Comparison of ENCODE assay signal across 9 cellular contexts in the genomic region with DNA sequence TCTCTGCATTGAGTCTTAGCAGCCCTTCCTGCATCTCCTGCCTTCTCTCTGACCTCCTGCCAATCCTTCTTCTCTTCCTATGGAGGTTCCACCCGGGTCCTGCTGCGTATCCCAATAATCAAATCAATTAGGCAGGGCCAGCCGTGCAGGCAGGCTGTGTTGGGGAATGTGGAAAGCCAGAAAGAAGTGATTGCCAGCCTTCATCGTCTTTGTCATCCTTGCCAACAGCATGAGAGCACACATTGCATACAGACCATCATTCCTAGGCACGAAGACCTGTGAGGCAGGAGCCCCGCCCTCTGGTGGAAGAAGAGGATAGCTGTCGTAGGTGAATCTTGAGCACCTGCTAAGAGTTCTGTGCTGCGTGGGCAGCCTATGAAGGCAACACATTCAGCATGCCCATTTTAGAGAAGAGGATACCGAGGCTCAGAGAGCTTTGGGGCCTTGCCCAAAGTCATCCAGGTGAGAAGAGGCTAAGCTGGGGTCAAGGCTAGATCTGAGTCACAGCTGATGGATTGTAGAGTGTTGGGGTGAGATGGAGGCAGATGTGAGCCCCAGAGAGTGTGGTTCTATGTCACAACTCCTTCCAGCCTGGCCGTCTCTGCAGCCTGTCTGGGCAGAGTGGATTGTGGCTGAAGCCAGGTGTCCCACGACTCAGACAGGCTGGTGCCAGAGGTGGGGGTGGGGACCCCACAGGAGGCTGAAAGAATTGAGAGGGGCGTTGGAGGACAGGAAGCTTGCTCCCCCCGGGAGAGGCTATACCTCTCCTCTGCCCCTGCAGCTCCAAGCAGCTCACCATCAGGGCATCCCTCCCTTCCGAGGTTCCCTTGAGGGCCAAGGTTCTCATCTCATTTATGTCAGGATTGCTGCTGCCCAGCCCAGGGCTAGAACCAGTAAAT. TPM values are rescaled to one million over a fixed set of nuclear protein-coding genes. Genes with fewer than 3 reads are reported as not detected.
DNase-seq lines count a peak whose midpoint lies in the region; ATAC-seq, FAIRE-seq and TF ChIP-seq lines count a peak whose summit lies in the region.
"Had no signal": no experiment of that assay in that cellular context is flagged by ENCODE, and none has a peak within 500 bp of the region (broad histone marks: within the 10 kb centered on the region; RNA-seq: fewer than 3 reads in every experiment).

No MANE protein-coding gene starts in this region.

- TF ChIP-seq EP300 in K562 (IDR thresholded peaks at IDR 0.05; ENCODE audit: low read length) (no peak), sigmoid colon (IDR thresholded peaks at IDR 0.05) (no peak)

- H3K4me1 ChIP-seq in K562 (replicated peaks in 1 of 2; ENCODE audit: control insufficient read depth in 2 of 2, insufficient read depth in 2 of 2, low read length in 2 of 2): no peaks in the 10 kb centered on the region
- peaks cover 0 to 64% (median 39%) of the 10 kb centered on the region in 4 donors for H3K4me1 ChIP-seq in sigmoid colon
- H3K4me1 ChIP-seq in osteoblast (ENCODE audit: insufficient read depth, low read length): peaks cover 40% of the 10 kb centered on the region

- WGBS in K562 (ENCODE audit: insufficient coverage, low coverage, missing lambda C conversion rate): 0% methylated on average over 9 of the region's 14 CpGs
- WGBS in sigmoid colon, 2 donors: 53 to 70% methylated on average over 14 of the region's 14 CpGs

- no peak overlapping the region for H3K27ac ChIP-seq in K562 (ENCODE audit: extremely low read depth, low read depth, low read length)
- peak overlapping the region in 3 of 4 donors; percentile 6 to 92 (median 44) for H3K27ac ChIP-seq in sigmoid colon
- no peak overlapping the region for H3K27ac ChIP-seq in osteoblast (ENCODE audit: low read depth, low read length)

- TF ChIP-seq RAD21 in K562 (CRISPR knock-in tag; conservative IDR thresholded peaks at IDR 0.05 in 1 of 2, IDR thresholded peaks at IDR 0.05 in 1 of 2): 0 out of 4 replicates have a peak, but pooled peaks of 1 of the 2 experiments have one; percentile 21

- peak; percentile 5 for DNase-seq in NCI-H2227 (lab: John Stamatoyannopoulos, UW; ENCODE audit: unreplicated experiment)
- DNase-seq in NCI-H2227 treated with DMSO at 0.1 percent for 48 hours (lab: John Stamatoyannopoulos, UW): no peak
- DNase-seq in K562 (ENCODE audit: extremely low read depth in 1 of 4, low spot score in 3 of 4): peak in 3 of 4 experiments; percentile 10 to 14 (median 14)
- no peak for DNase-seq in sigmoid colon
- no peak for DNase-seq in osteoblast (ENCODE audit: insufficient read length, low spot score, missing footprints)

- H3K4me3 ChIP-seq in K562: no peak overlapping the region
- no peak overlapping the region for H3K4me3 ChIP-seq in sigmoid colon
- no peak overlapping the region for H3K4me3 ChIP-seq in osteoblast (ENCODE audit: insufficient read depth, low read length)
- H3K4me3 ChIP-seq: lung had no signal

- no peak overlapping the region for H3K9ac ChIP-seq in K562 (ENCODE audit: insufficient read depth in 1 of 2, low read depth in 2 of 2, low read length in 2 of 2)

- H3K4me2 ChIP-seq in K562 (ENCODE audit: insufficient read depth, low read length): no peak overlapping the region
- no peak overlapping the region for H3K4me2 ChIP-seq in osteoblast (ENCODE audit: insufficient read depth, low read length)

- no TSS peak for BruUV-seq in K562 (replicated peaks; lab: Mats Ljungman, UMichigan)

- TF ChIP-seq CTCF in K562 (IDR thresholded peaks at IDR 0.05 in 2 of 3, conservative IDR thresholded peaks at IDR 0.05 in 1 of 3; ENCODE audit: insufficient read depth in 2 of 3, low read depth in 1 of 3, low read length in 3 of 3) (peak in 2 of 3 experiments; percentile 16 to 30; a peak in 2 of 6 replicates), sigmoid colon (IDR thresholded peaks at IDR 0.05) (no peak), osteoblast (IDR thresholded peaks at IDR 0.05; ENCODE audit: extremely low read depth, low read depth, low read length) (no peak)

- no peaks in the 10 kb centered on the region for H3K9me3 ChIP-seq in K562 (replicated peaks; ENCODE audit: control insufficient read depth, insufficient read depth, low read depth, low read length)
- no peaks in the 10 kb centered on the region for H3K9me3 ChIP-seq in sigmoid colon
- no peaks in the 10 kb centered on the region for H3K9me3 ChIP-seq in osteoblast (ENCODE audit: low read depth, low read length)

- no peaks in the 10 kb centered on the region for H3K36me3 ChIP-seq in K562 (ENCODE audit: control insufficient read depth, insufficient read depth, low read length)
- no peaks in the 10 kb centered on the region for H3K36me3 ChIP-seq in sigmoid colon
- peaks cover 13% of the 10 kb centered on the region for H3K36me3 ChIP-seq in osteoblast (ENCODE audit: insufficient read depth, low read length)

- ATAC-seq in HG02798 (IDR thresholded peaks at IDR 0.05; ENCODE audit: poor library complexity, unreplicated experiment): peak; percentile 58
- ATAC-seq in K562: peak; percentile 74
- no peak for ATAC-seq in HG03439 (IDR thresholded peaks at IDR 0.05; ENCODE audit: unreplicated experiment)
- no peak for ATAC-seq in GM21723 (IDR thresholded peaks at IDR 0.05; ENCODE audit: unreplicated experiment)

- no peaks in the 10 kb centered on the region for H4K20me1 ChIP-seq in K562 (replicated peaks; ENCODE audit: control insufficient read depth, insufficient read depth, low read length)
- H4K20me1 ChIP-seq in osteoblast (ENCODE audit: insufficient read depth, low read length): peaks cover 46% of the 10 kb centered on the region

- CTCF ChIA-PET in K562 (lab: Yijun Ruan, JAX; ENCODE audit: low intra/inter-chr PET ratio): interaction anchor here (0.6 kb wide), 1 partner anchor 407 kb away, joined by 5 read pairs; no protein-coding TSS in a partner anchor

- H2AFZ ChIP-seq in K562 (ENCODE audit: low read depth, low read length): no peak overlapping the region
- H2AFZ ChIP-seq in osteoblast (ENCODE audit: low read length): no peak overlapping the region

- no peaks in the 10 kb centered on the region for H3K27me3 ChIP-seq in K562 (ENCODE audit: control insufficient read depth in 2 of 2, insufficient read depth in 2 of 2, low read length in 2 of 2)
- no peaks in the 10 kb centered on the region for H3K27me3 ChIP-seq in sigmoid colon
- H3K27me3 ChIP-seq in osteoblast (ENCODE audit: insufficient read depth, low read length): no peaks in the 10 kb centered on the region

- in situ Hi-C loops in K562 (cut with MboI): no loop called here

- no peaks in the 10 kb centered on the region for H3K9me1 ChIP-seq in K562 (ENCODE audit: control insufficient read depth, insufficient read depth, low read length)

- no peak for FAIRE-seq in K562 (lab: Jason Lieb, UNC)

- no peaks in the 10 kb centered on the region for H3K79me2 ChIP-seq in K562 (ENCODE audit: control insufficient read depth, insufficient read depth, low read length)
- peaks cover 85% of the 10 kb centered on the region for H3K79me2 ChIP-seq in osteoblast (ENCODE audit: insufficient read depth, low read length)

- POLR2A ChIA-PET in K562 (lab: Yijun Ruan, JAX): no interaction called here

- TF ChIP-seq POLR2A in K562 (conservative IDR thresholded peaks at IDR 0.05) (no peak), sigmoid colon (IDR thresholded peaks at IDR 0.05) (no peak)

- intact Hi-C loops in K562 (cut with micrococcal nuclease): no loop called here
- intact Hi-C loops in sigmoid colon (cut with DNase I): no loop called here

TF ChIP-seq in K562, 482 proteins besides CTCF, POLR2A, EP300 and RAD21:
- TF ChIP-seq HNRNPH1 (optimal IDR thresholded peaks at IDR 0.05; ENCODE audit: low read depth, low read length): no peak
- TF ChIP-seq NFE2L1 (tag; IDR thresholded peaks at IDR 0.05; ENCODE audit: borderline replicate concordance, low read depth): no peak
- TF ChIP-seq MYNN (IDR thresholded peaks at IDR 0.05): no peak
- no peak for TF ChIP-seq MYNN (CRISPR knock-in tag; IDR thresholded peaks at IDR 0.05)
- TF ChIP-seq ZBTB7A (IDR thresholded peaks at IDR 0.05; ENCODE audit: borderline replicate concordance, control insufficient read depth, low read depth, low read length): no peak
- TF ChIP-seq, protein P1, sequence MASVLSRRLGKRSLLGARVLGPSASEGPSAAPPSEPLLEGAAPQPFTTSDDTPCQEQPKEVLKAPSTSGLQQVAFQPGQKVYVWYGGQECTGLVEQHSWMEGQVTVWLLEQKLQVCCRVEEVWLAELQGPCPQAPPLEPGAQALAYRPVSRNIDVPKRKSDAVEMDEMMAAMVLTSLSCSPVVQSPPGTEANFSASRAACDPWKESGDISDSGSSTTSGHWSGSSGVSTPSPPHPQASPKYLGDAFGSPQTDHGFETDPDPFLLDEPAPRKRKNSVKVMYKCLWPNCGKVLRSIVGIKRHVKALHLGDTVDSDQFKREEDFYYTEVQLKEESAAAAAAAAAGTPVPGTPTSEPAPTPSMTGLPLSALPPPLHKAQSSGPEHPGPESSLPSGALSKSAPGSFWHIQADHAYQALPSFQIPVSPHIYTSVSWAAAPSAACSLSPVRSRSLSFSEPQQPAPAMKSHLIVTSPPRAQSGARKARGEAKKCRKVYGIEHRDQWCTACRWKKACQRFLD (CRISPR knock-in tag; IDR thresholded peaks at IDR 0.05): no peak
- TF ChIP-seq POLR2AphosphoS2 (IDR thresholded peaks at IDR 0.05; ENCODE audit: low read length): no peak

RNA-seq across cellular contexts. Expression of a gene that starts 12.7 kb away (rescaled TPM):
- total RNA-seq in K562 (2011; cell fraction: chromatin; rRNA removed; ENCODE audit: low replicate concordance): 0.05 TPM in 1 of 2 replicates, not detected in the other
- total RNA-seq in K562 (2011; cell fraction: nucleolus; rRNA removed): not detected in 2 replicates
- not detected in 2 replicates for total RNA-seq in K562 (2011; cell fraction: nucleoplasm; rRNA removed)
- total RNA-seq in K562 (2014; rRNA removed) (not detected in 2 replicates), K562 (2014; rRNA removed; fragmentation: Illumina TruSeq; extraction: Trizol) (not detected in 2 replicates), K562 (2015; rRNA removed; fragmentation: Illumina TruSeq; extraction: Trizol) (not detected in 2 replicates), K562 (2021) (0.04 TPM in 1 of 2 replicates, not detected in the other), sigmoid colon (10 to 100 TPM; 10.4 to 30.4 (median 23.6) TPM), osteoblast (40.2 and 41.5 TPM in 2 replicates)
- polyA plus RNA-seq in K562 (2011; rRNA removed) (not detected in 2 replicates), K562 (2014; fragmentation: Illumina TruSeq; extraction: Trizol) (not detected in 2 replicates), K562 (2014; fragmentation: Nextera tagmentation; extraction: Ambion mirVana) (not detected), K562 (2014; rRNA removed) (0.04 TPM in 1 of 2 replicates, not detected in the other), sigmoid colon (1 to 10 TPM; 2.4 to 4.3 (median 3.2) TPM)
- not detected in 2 replicates for polyA plus RNA-seq in K562 (2011; cell fraction: cytosol; rRNA removed)
- polyA plus RNA-seq in K562 (2011; cell fraction: nucleus; rRNA removed): not detected in 2 replicates
- polyA plus RNA-seq in K562 (2012): not detected in 2 replicates
- not detected in 2 replicates for polyA minus RNA-seq in K562 (2011; rRNA and poly(A)+ RNA removed)
- not detected in 2 replicates for polyA minus RNA-seq in K562 (2011; cell fraction: cytosol; rRNA and poly(A)+ RNA removed)
- polyA minus RNA-seq in K562 (2011; cell fraction: nucleus; rRNA and poly(A)+ RNA removed): not detected in 2 replicates

Comparison
In these comparisons a context has a peak if more than half of its experiments do, and no peak if none do; other contexts are left out.
1. DNase-seq: peak in NCI-H2227 (single experiment) and K562 (3 of 4); none in NCI-H2227 treated with DMSO at 0.1 percent for 48 hours (single experiment), sigmoid colon (single experiment) and osteoblast (single experiment).
2. ATAC-seq: peak in HG02798 (single experiment) and K562 (single experiment); none in HG03439 (single experiment) and GM21723 (single experiment).
3. H3K27ac ChIP-seq: peak in sigmoid colon (3 of 4); none in K562 (single experiment) and osteoblast (single experiment).
4. CTCF ChIP-seq: peak in K562 (2 of 3); none in sigmoid colon (0 of 4) and osteoblast (single experiment).
5. RNA of a gene that starts 12.7 kb away (total RNA-seq): 40.2 to 41.5 TPM in osteoblast and 10.4 to 30.4 TPM in sigmoid colon; 0.04 to 0.05 TPM in K562; every median in the first group is over 4 times any median in the second.